18 cellular contexts compared by ENCODE assay signal in genomic region chr3:60703956-60704736, GRCh38.
DNase-seq lines count a peak whose midpoint lies in the region; ATAC-seq and TF ChIP-seq lines count a peak whose summit lies in the region.
"Had no signal": no experiment of that assay in that cellular context is flagged by ENCODE, and none has a peak within 500 bp of the region (broad histone marks: within the 10 kb centered on the region; RNA-seq: fewer than 3 reads in every experiment).

No MANE protein-coding gene starts in this region.

- H3K4me2 ChIP-seq in fibroblast of lung (ENCODE audit: extremely low read depth, insufficient read depth, low read length) (no peak overlapping the region), skeletal muscle satellite cell (ENCODE audit: low read length) (peak overlapping the region; percentile 20)
- H3K4me2 ChIP-seq: neural progenitor cell had no signal

- H3K4me3 ChIP-seq in fibroblast of lung (replicated peaks in 1 of 4; ENCODE audit: control extremely low read depth in 1 of 4, insufficient read depth in 1 of 4, low read depth in 3 of 4, low read length in 4 of 4): no peak overlapping the region
- H3K4me3 ChIP-seq in skeletal muscle satellite cell (ENCODE audit: low read length): no peak overlapping the region
- H3K4me3 ChIP-seq: gastrocnemius medialis, neural progenitor cell, SJSA1 had no signal

- H3K4me1 ChIP-seq in fibroblast of lung (ENCODE audit: control insufficient read depth, extremely low read depth, insufficient read depth, low read length): no peaks in the 10 kb centered on the region
- peaks cover 30% of the 10 kb centered on the region for H3K4me1 ChIP-seq in skeletal muscle satellite cell (ENCODE audit: control insufficient read depth, insufficient read depth, low read length)
- H3K4me1 ChIP-seq: gastrocnemius medialis, neural progenitor cell had no signal

- TF ChIP-seq CTCF in fibroblast of lung (conservative IDR thresholded peaks at IDR 0.05 in 1 of 2, IDR thresholded peaks at IDR 0.05 in 1 of 2; ENCODE audit: low read depth in 1 of 2, low read length in 2 of 2): no peak

- H4K20me1 ChIP-seq in fibroblast of lung (ENCODE audit: control insufficient read depth, extremely low read depth, insufficient read depth, low read length): no peaks in the 10 kb centered on the region

- H3K9me3 ChIP-seq in fibroblast of lung (ENCODE audit: control insufficient read depth, insufficient read depth, low read depth, low read length) (no peaks in the 10 kb centered on the region), skeletal muscle satellite cell (replicated peaks; ENCODE audit: low read length) (no peaks in the 10 kb centered on the region)
- H3K9me3 ChIP-seq: gastrocnemius medialis, SJSA1 had no signal

- no peak overlapping the region for H3K27ac ChIP-seq in fibroblast of lung (ENCODE audit: insufficient read depth, low read length)
- H3K27ac ChIP-seq: 22Rv1, gastrocnemius medialis, neural progenitor cell, SJSA1 had no signal

- H3K36me3 ChIP-seq in fibroblast of lung (ENCODE audit: control insufficient read depth, insufficient read depth, low read length): no peaks in the 10 kb centered on the region
- H3K36me3 ChIP-seq in skeletal muscle satellite cell (ENCODE audit: insufficient read depth, low read length): no peaks in the 10 kb centered on the region
- H3K36me3 ChIP-seq: gastrocnemius medialis, neural progenitor cell, SJSA1 had no signal

- ATAC-seq in HG02623 (IDR thresholded peaks at IDR 0.05; ENCODE audit: unreplicated experiment): no peak
- no peak for ATAC-seq in HG03139 (IDR thresholded peaks at IDR 0.05; ENCODE audit: unreplicated experiment)
- ATAC-seq: gastrocnemius medialis had no signal

- no peak overlapping the region for H2AFZ ChIP-seq in fibroblast of lung (ENCODE audit: low read length)
- H2AFZ ChIP-seq: neural progenitor cell had no signal

- H3K27me3 ChIP-seq in fibroblast of lung (ENCODE audit: control insufficient read depth, insufficient read depth, low read length) (no peaks in the 10 kb centered on the region), skeletal muscle satellite cell (ENCODE audit: control insufficient read depth, insufficient read depth, low read length) (no peaks in the 10 kb centered on the region)
- H3K27me3 ChIP-seq: gastrocnemius medialis, neural progenitor cell, SJSA1 had no signal

- no peaks in the 10 kb centered on the region for H3K79me2 ChIP-seq in fibroblast of lung (ENCODE audit: control insufficient read depth, insufficient read depth, low read length)

- H3K9ac ChIP-seq in fibroblast of lung (ENCODE audit: insufficient read depth, low read length) (no peak overlapping the region), skeletal muscle satellite cell (ENCODE audit: low read depth, low read length) (no peak overlapping the region)
- H3K9ac ChIP-seq: neural progenitor cell had no signal

- DNase-seq in DMS 273 (lab: John Stamatoyannopoulos, UW; ENCODE audit: unreplicated experiment) (peak; percentile 0), DMS 273 treated with DMSO at 0.1 percent for 48 hours (lab: John Stamatoyannopoulos, UW) (no peak), NCI-H446 treated with DMSO at 0.1 percent for 48 hours (lab: John Stamatoyannopoulos, UW) (peak; percentile 35), fibroblast of lung (ENCODE audit: low read depth in 2 of 2) (peak; percentile 17 to 78), NCI-H2107 (lab: John Stamatoyannopoulos, UW) (no peak)
- DNase-seq: activated CD4-positive, alpha-beta T cell treated with anti-CD3 and anti-CD28 coated beads, Interleukin-2, amount 10 ng/mL, durations not matched to agents 24 days and 14 days; Calu3; effector CD4-positive, alpha-beta T cell; gastrocnemius medialis; mesendoderm; NCI-H1417 treated with DMSO at 0.1 percent for 48 hours; stimulated activated CD4-positive, alpha-beta T cell treated with anti-CD3 and anti-CD28 coated beads, Interleukin-2, amount 100 ng/mL, for 24 hours had no signal

Comparison
In these comparisons a context has a peak if more than half of its experiments do, and no peak if none do; other contexts are left out.
1. DNase-seq: peak in DMS 273 (single experiment), NCI-H446 treated with DMSO at 0.1 percent for 48 hours (single experiment) and fibroblast of lung (2 of 2); none in DMS 273 treated with DMSO at 0.1 percent for 48 hours (single experiment) and NCI-H2107 (single experiment).